In the genomic region with DNA sequence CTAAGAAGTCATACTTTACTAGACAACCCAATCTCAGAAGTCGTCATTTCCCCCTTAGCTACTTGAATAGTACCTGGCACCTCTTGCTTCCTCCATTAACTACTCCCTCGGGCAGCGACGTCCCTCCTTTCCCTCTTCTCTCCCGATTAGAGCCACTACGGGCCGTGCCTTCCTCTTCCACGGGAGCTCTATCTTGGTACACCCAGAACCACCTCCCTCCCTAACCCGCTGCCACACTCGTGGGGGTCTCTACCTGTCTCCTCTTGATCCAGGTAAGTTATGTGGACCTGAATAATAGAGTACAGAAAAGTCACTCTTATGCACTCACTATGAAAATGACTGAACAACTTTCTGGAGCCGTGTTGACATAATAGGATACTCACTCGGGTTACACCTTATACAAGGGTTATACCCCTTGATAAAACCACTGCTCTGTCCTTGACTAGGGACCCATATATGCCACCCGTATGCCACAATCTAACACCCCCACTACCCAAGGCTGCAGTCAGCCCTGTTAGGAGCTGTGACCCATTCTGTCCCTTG, we compare ENCODE assay signal across 8 cellular contexts. TPM values are rescaled to one million over a fixed set of nuclear protein-coding genes. Genes with fewer than 3 reads are reported as not detected.
A peak's percentile ranks its signal among the peaks of the same experiment; 100 is the strongest.
DNase-seq lines count a peak whose midpoint lies in the region; ATAC-seq and TF ChIP-seq lines count a peak whose summit lies in the region.

No MANE protein-coding gene starts in this region.

- WGBS in heart left ventricle, 4 donors, result 5 to 10% (median 8%) methylated on average over 13 of the region's 13 CpGs
- WGBS in prostate gland, result 7% methylated on average over 13 of the region's 13 CpGs

- H3K36me3 ChIP-seq in heart left ventricle, result peaks cover 0 to 27% (median 20%) of the 10 kb centered on the region in 9 donors
- H3K36me3 ChIP-seq in prostate gland, result peaks cover 0 to 3% of the 10 kb centered on the region in 2 donors

- peak; percentile 30 for ATAC-seq in GM18511 (IDR thresholded peaks at IDR 0.05; ENCODE audit: unreplicated experiment)
- ATAC-seq in HG03469 (IDR thresholded peaks at IDR 0.05; ENCODE audit: unreplicated experiment), result peak; percentile 5
- peak; percentile 32 for ATAC-seq in activated CD8-positive, alpha-beta T cell treated with anti-CD3 and anti-CD28 coated beads for 36 hours
- ATAC-seq in heart left ventricle, result peak; percentile 25 to 43 (median 26)
- ATAC-seq in HG03039 (IDR thresholded peaks at IDR 0.05; ENCODE audit: unreplicated experiment), result no peak

- TF ChIP-seq CTCF in activated CD8-positive, alpha-beta T cell treated with anti-CD3 and anti-CD28 coated beads for 36 hours (IDR thresholded peaks at IDR 0.05), result no peak
- no peak for TF ChIP-seq CTCF in heart left ventricle (IDR thresholded peaks at IDR 0.05)
- no peak for TF ChIP-seq CTCF in prostate gland (IDR thresholded peaks at IDR 0.05)

- peak overlapping the region; percentile 87 to 98 (median 94) for H3K27ac ChIP-seq in heart left ventricle
- H3K27ac ChIP-seq in prostate gland, result peak overlapping the region; percentile 86 to 88

- H3K9me3 Mint-ChIP-seq in activated CD8-positive, alpha-beta T cell treated with anti-CD3 and anti-CD28 coated beads for 36 hours, result no peaks in the 10 kb centered on the region

- no peaks in the 10 kb centered on the region for H3K9me3 ChIP-seq in heart left ventricle
- H3K9me3 ChIP-seq in prostate gland, result no peaks in the 10 kb centered on the region

- intact Hi-C loops in activated CD8-positive, alpha-beta T cell treated with anti-CD3 and anti-CD28 coated beads for 36 hours (cut with micrococcal nuclease), result no loop called here
- intact Hi-C loops in heart left ventricle (cut with DNase I), result loop anchor here in 1 of 10 donors (2.0 kb wide), 1 partner anchor 24 kb away; no protein-coding TSS in a partner anchor
- intact Hi-C loops in prostate gland (cut with DNase I), result loop anchor here (2.0 kb wide), 1 partner anchor 26 kb away; the partner anchor contains the start of gene IER3IP1

- CTCF ChIA-PET in activated CD8-positive, alpha-beta T cell treated with anti-CD3 and anti-CD28 coated beads for 36 hours (lab: Charles Lee), result interaction anchor here (1.3 to 3.0 kb wide), 2 partner anchors 9 to 54 kb away, joined by 4 to 10 read pairs; no protein-coding TSS in a partner anchor

- TF ChIP-seq POLR2A in heart left ventricle (IDR thresholded peaks at IDR 0.05) (no peak), prostate gland (IDR thresholded peaks at IDR 0.05) (no peak)

- peak overlapping the region; percentile 93 for H3K27ac Mint-ChIP-seq in activated CD8-positive, alpha-beta T cell treated with anti-CD3 and anti-CD28 coated beads for 36 hours

- H3K27me3 ChIP-seq in heart left ventricle (no peaks in the 10 kb centered on the region), prostate gland (replicated peaks; ENCODE audit: insufficient read depth) (no peaks in the 10 kb centered on the region)

- H3K4me1 Mint-ChIP-seq in activated CD8-positive, alpha-beta T cell treated with anti-CD3 and anti-CD28 coated beads for 36 hours (ENCODE audit: low read depth), result peaks cover 30% of the 10 kb centered on the region

- H3K4me3 Mint-ChIP-seq in activated CD8-positive, alpha-beta T cell treated with anti-CD3 and anti-CD28 coated beads for 36 hours, result peak overlapping the region; percentile 89

- POLR2A ChIA-PET in activated CD8-positive, alpha-beta T cell treated with anti-CD3 and anti-CD28 coated beads for 36 hours (lab: Charles Lee), result interaction anchor here (1.2 to 2.3 kb wide), 7 partner anchors 11 to 233 kb away, joined by 3 to 6 read pairs (median 3); partner anchors contain the start of genes KATNAL2 and PIAS2

- DNase-seq in A172 (ENCODE audit: low spot score), result peak; percentile 19
- DNase-seq in activated CD8-positive, alpha-beta T cell treated with anti-CD3 and anti-CD28 coated beads for 36 hours, result no peak
- DNase-seq in heart left ventricle, result peak in 4 of 5 donors; percentile 8 to 33 (median 22)
- no peak for DNase-seq in prostate gland (ENCODE audit: low spot score)
- no peak for DNase-seq in dedifferentiated amniotic fluid mesenchymal stem cell (ENCODE audit: extremely low spot score)

- H3K4me3 ChIP-seq in heart left ventricle (peak overlapping the region; percentile 29 to 89 (median 73)), prostate gland (peak overlapping the region; percentile 67 to 77)

- peaks cover 3 to 40% (median 20%) of the 10 kb centered on the region in 12 donors for H3K4me1 ChIP-seq in heart left ventricle
- peaks cover 3% of the 10 kb centered on the region for H3K4me1 ChIP-seq in prostate gland (replicated peaks)

- no peaks in the 10 kb centered on the region for H3K27me3 Mint-ChIP-seq in activated CD8-positive, alpha-beta T cell treated with anti-CD3 and anti-CD28 coated beads for 36 hours

- peaks cover 28% of the 10 kb centered on the region for H3K36me3 Mint-ChIP-seq in activated CD8-positive, alpha-beta T cell treated with anti-CD3 and anti-CD28 coated beads for 36 hours (ENCODE audit: low read depth)

RNA-seq across cellular contexts. Expression of gene HDHD2, which starts 0.6 kb away (rescaled TPM):
- total RNA-seq in A172 (2014; rRNA removed; shearing (Covaris generic)), result 18.2 and 22.3 TPM in 2 replicates
- 10 to 100 TPM; 28.1 to 32.2 TPM for total RNA-seq in activated CD8-positive, alpha-beta T cell treated with anti-CD3 and anti-CD28 coated beads for 36 hours
- total RNA-seq in heart left ventricle (10 to 100 TPM; 16.8 to 50.8 (median 40.6) TPM), prostate gland (10 to 100 TPM; 37.3 to 56.3 TPM)
- 10 to 100 TPM; 15.8 to 28.7 TPM for polyA plus RNA-seq in heart left ventricle

RNA-seq across cellular contexts. Expression of gene IER3IP1, which starts 25.3 kb away (rescaled TPM):
- total RNA-seq in A172 (2014; rRNA removed; shearing (Covaris generic)), result 23.2 and 25.6 TPM in 2 replicates
- total RNA-seq in activated CD8-positive, alpha-beta T cell treated with anti-CD3 and anti-CD28 coated beads for 36 hours, result 10 to 100 TPM; 11.1 to 12.7 TPM
- total RNA-seq in heart left ventricle (10 to 100 TPM in 7 of 9 donors, 1 to 10 TPM in 2; 6.9 to 11.5 (median 10.2) TPM), prostate gland (10 to 100 TPM in 1 of 2 donors, 1 to 10 TPM in 1; 8.4 to 15.8 TPM)
- polyA plus RNA-seq in heart left ventricle, result 10 to 100 TPM; 16.5 to 21.9 TPM

Comparison
In these comparisons a context has a peak if more than half of its experiments do, and no peak if none do; other contexts are left out.
1. DNase-seq: peak in A172 (single experiment) and heart left ventricle (4 of 5); none in activated CD8-positive, alpha-beta T cell treated with anti-CD3 and anti-CD28 coated beads for 36 hours (single experiment), prostate gland (single experiment) and dedifferentiated amniotic fluid mesenchymal stem cell (single experiment).